ENCODE assay signal across 11 cellular contexts in genomic region chr6:65631711-65632110, GRCh38.
"Had no signal": no experiment of that assay in that cellular context is flagged by ENCODE, and none has a peak within 500 bp of the region (broad histone marks: within the 10 kb centered on the region; RNA-seq: fewer than 3 reads in every experiment).

No MANE protein-coding gene starts in this region.

- DNase-seq: GM23248, GOT3, H7, H9, HCEC 1CT, HFFc6 had no signal

- H3K4me3 ChIP-seq: GM23248, GM23338, HAP-1 had no signal

- H3K27ac ChIP-seq: GM23248 had no signal

- H2AFZ ChIP-seq: GM23248, GM23338 had no signal

- H3K9ac ChIP-seq: GM23248 had no signal

- H3K36me3 ChIP-seq: HAP-1 had no signal

- FAIRE-seq: H1, H54 had no signal

- H3K4me2 ChIP-seq: GM23338 had no signal

- ATAC-seq: GM23338, HCT116 had no signal

- H3K9me3 ChIP-seq: HAP-1 had no signal
